Comparison of ENCODE assay signal across 10 cellular contexts in the genomic region with DNA sequence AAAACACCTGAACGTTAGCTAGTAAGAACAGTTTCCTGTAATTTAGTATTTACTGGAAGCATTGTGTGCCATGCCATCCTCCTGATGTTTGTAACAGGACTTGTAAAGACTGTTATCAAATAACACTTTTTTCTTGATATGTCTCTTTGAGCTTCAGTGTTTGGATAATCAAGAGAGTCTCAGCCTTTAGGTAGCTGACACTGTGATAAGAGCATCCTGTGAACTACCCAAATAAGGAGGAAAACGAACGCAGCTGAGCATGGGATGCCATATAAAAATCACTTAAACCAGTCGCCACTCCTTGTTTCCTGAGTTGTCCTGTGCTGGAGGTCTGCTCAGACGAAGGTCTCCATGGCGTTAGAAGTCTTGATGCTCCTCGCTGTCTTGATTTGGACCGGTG. TPM values are rescaled to one million over a fixed set of nuclear protein-coding genes. Genes with fewer than 3 reads are reported as not detected.
"Had no signal": no experiment of that assay in that cellular context is flagged by ENCODE, and none has a peak within 500 bp of the region (broad histone marks: within the 10 kb centered on the region; RNA-seq: fewer than 3 reads in every experiment).

A gene with protein sequence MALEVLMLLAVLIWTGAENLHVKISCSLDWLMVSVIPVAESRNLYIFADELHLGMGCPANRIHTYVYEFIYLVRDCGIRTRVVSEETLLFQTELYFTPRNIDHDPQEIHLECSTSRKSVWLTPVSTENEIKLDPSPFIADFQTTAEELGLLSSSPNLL (plus strand): TSS at position 301 of the 400 bp plus-strand sequence. CDS start 51 bp downstream, at position 352.

- FAIRE-seq: HepG2, HTR-8/SVneo had no signal

- ATAC-seq: HepG2 had no signal

- H3K36me3 Mint-ChIP-seq: IgD-negative memory B cell had no signal

- DNase-seq: IMR-90, KBM-7, KG1 had no signal

- H3K27ac Mint-ChIP-seq: IgD-negative memory B cell had no signal

- H3K9me3 Mint-ChIP-seq: IgD-negative memory B cell had no signal

- H3K4me2 ChIP-seq: KMS-11 had no signal

- H3K4me1 Mint-ChIP-seq: IgD-negative memory B cell had no signal

- H3K27ac ChIP-seq: HL-60, KMS-11 had no signal

- H3K9ac ChIP-seq: KMS-11 had no signal

- H3K4me3 Mint-ChIP-seq: IgD-negative memory B cell had no signal

- H3K27me3 Mint-ChIP-seq: IgD-negative memory B cell had no signal

RNA-seq across cellular contexts. Expression of the gene that starts here (rescaled TPM):
- total RNA-seq: HepG2, HT-29, HT1080, IMR-90 had no signal
- polyA plus RNA-seq: HepG2, IgD-negative memory B cell, IMR-90 had no signal
